In genomic region chr1:3900150-3900968, GRCh38 we compare ENCODE assay signal across 1 cellular context.
A peak's percentile ranks its signal among the peaks of the same experiment; 100 is the strongest.
TF ChIP-seq lines count a peak whose summit lies in the region.

TSS of gene C1orf174 (minus strand) at chr1:3900272. CDS start at chr1:3900186, 86 bp downstream.

TF ChIP-seq in HEK293, 187 proteins besides CTCF, POLR2A, EP300 and RAD21 (continued from another document and continues in another):
- no peak for TF ChIP-seq ZNF280C (tag by site-specific recombination; IDR thresholded peaks at IDR 0.05)
- no peak for TF ChIP-seq ZSCAN23 (tag by site-specific recombination; IDR thresholded peaks at IDR 0.05)
- TF ChIP-seq ZNF704 (tag by site-specific recombination; IDR thresholded peaks at IDR 0.05): no peak
- peak; percentile 96 for TF ChIP-seq PRDM10 (tag by site-specific recombination; IDR thresholded peaks at IDR 0.05)
- peak; percentile 98 for TF ChIP-seq ZNF76 (tag by site-specific recombination; IDR thresholded peaks at IDR 0.05; ENCODE audit: borderline replicate concordance, low read depth)
- TF ChIP-seq GLI2 (tag by site-specific recombination; IDR thresholded peaks at IDR 0.05; ENCODE audit: borderline replicate concordance, low read depth): no peak
- TF ChIP-seq ZNF449 (tag by site-specific recombination; IDR thresholded peaks at IDR 0.05): peak; percentile 81
- no peak for TF ChIP-seq ZNF692 (tag by site-specific recombination; IDR thresholded peaks at IDR 0.05)
- TF ChIP-seq ZSCAN5A (tag by site-specific recombination; IDR thresholded peaks at IDR 0.05): no peak
- no peak for TF ChIP-seq PRDM4 (tag by site-specific recombination; IDR thresholded peaks at IDR 0.05)
- TF ChIP-seq MEIS1 (CRISPR knock-in tag; IDR thresholded peaks at IDR 0.05; ENCODE audit: borderline replicate concordance): no peak
- no peak for TF ChIP-seq ZNF530 (tag by site-specific recombination; IDR thresholded peaks at IDR 0.05; ENCODE audit: low read depth)
- no peak for TF ChIP-seq ZNF776 (tag by site-specific recombination; IDR thresholded peaks at IDR 0.05; ENCODE audit: borderline replicate concordance)
- TF ChIP-seq ZNF184 (tag by site-specific recombination; IDR thresholded peaks at IDR 0.05): no peak
- no peak for TF ChIP-seq TSHZ1 (tag by site-specific recombination; IDR thresholded peaks at IDR 0.05; ENCODE audit: borderline replicate concordance)
- TF ChIP-seq ZNF707 (tag by site-specific recombination; IDR thresholded peaks at IDR 0.05): no peak
- no peak for TF ChIP-seq ZNF404 (tag by site-specific recombination; IDR thresholded peaks at IDR 0.05)
- TF ChIP-seq KLF7 (tag by site-specific recombination; IDR thresholded peaks at IDR 0.05; ENCODE audit: borderline replicate concordance): 0 out of 2 replicates have a peak, but pooled peaks have one; percentile 2
- no peak for TF ChIP-seq ZNF26 (tag by site-specific recombination; IDR thresholded peaks at IDR 0.05)
- no peak for TF ChIP-seq ZNF2 (tag by site-specific recombination; IDR thresholded peaks at IDR 0.05)
- TF ChIP-seq HIC1 (tag by site-specific recombination; IDR thresholded peaks at IDR 0.05): peak; percentile 98
- TF ChIP-seq ZNF366 (tag by site-specific recombination; conservative IDR thresholded peaks at IDR 0.05): no peak
- no peak for TF ChIP-seq INSM2 (tag by site-specific recombination; IDR thresholded peaks at IDR 0.05)
- TF ChIP-seq ZFP69B (tag by site-specific recombination; IDR thresholded peaks at IDR 0.05): no peak; the same call in 1 of the 2 replicates
- no peak; the same call in none of the 2 replicates for TF ChIP-seq ZNF324 (tag by site-specific recombination; IDR thresholded peaks at IDR 0.05)
- TF ChIP-seq IKZF3 (tag by site-specific recombination; IDR thresholded peaks at IDR 0.05): no peak
- TF ChIP-seq ZNF311 (tag by site-specific recombination; IDR thresholded peaks at IDR 0.05; ENCODE audit: borderline replicate concordance): no peak
